ENCODE assay signal across 1 cellular context in the genomic region with DNA sequence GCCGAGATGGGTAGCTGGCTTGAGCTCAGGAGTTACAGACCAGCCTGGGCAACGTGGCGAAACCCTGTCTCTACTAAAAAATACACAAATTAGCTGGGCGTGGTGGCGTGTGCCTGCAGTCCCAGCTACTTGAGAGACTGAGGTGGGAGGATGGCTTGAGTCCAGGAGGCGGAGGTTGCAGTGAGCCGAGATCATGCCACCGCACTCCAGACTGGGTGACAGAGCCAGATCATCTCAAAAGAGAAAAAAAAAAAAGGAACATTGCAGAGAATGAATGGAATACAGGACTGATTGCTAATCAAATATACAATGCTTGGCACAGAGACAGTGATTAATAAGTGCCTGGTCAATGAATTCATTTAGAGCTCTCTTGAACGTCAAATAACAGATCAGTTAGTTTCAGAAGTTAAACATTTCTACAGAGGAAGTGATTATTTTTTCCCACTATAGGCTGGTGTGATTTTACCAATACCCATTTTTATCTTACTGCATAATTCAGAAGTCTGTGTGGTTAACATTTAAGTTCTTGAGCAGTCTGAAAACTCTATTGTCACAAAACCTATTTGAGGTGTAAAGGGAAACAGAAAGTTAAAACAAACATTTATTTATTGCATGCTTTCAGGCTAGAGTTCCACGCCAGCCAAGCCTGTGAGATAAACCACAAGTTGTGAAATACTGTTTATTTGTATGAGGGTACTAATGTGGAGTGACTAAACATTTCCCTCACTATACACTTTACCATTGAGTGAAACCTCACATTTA.
TF ChIP-seq lines count a peak whose summit lies in the region.

No MANE protein-coding gene starts in this region.

TF ChIP-seq in K562, 482 proteins besides CTCF, POLR2A, EP300 and RAD21:
- TF ChIP-seq CEBPB (tag; IDR thresholded peaks at IDR 0.05) (peak; percentile 63), IFI16 (CRISPR knock-in tag; IDR thresholded peaks at IDR 0.05) (no peak), ZNF232 (CRISPR knock-in tag; IDR thresholded peaks at IDR 0.05) (no peak), PHF20 (IDR thresholded peaks at IDR 0.05; ENCODE audit: partially characterized antibody) (no peak), ZBTB7A (IDR thresholded peaks at IDR 0.05; ENCODE audit: borderline replicate concordance, control insufficient read depth, low read depth, low read length) (no peak), CEBPG (CRISPR knock-in tag; IDR thresholded peaks at IDR 0.05) (no peak), CEBPG (tag; conservative IDR thresholded peaks at IDR 0.05 in 1 of 2, IDR thresholded peaks at IDR 0.05 in 1 of 2) (peak in 1 of 2 experiments; percentile 43; a peak in 1 of 4 replicates)
- TF ChIP-seq, protein P1, sequence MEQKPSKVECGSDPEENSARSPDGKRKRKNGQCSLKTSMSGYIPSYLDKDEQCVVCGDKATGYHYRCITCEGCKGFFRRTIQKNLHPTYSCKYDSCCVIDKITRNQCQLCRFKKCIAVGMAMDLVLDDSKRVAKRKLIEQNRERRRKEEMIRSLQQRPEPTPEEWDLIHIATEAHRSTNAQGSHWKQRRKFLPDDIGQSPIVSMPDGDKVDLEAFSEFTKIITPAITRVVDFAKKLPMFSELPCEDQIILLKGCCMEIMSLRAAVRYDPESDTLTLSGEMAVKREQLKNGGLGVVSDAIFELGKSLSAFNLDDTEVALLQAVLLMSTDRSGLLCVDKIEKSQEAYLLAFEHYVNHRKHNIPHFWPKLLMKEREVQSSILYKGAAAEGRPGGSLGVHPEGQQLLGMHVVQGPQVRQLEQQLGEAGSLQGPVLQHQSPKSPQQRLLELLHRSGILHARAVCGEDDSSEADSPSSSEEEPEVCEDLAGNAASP (IDR thresholded peaks at IDR 0.05): no peak
